ENCODE assay signal across 1 cellular context in genomic region chr16:10497132-10498088, GRCh38.
TF ChIP-seq lines count a peak whose summit lies in the region.

No MANE protein-coding gene starts in this region.

TF ChIP-seq in K562, 482 proteins besides CTCF, POLR2A, EP300 and RAD21 (continued from another document and continues in another):
- TF ChIP-seq ZNF609 (CRISPR knock-in tag; IDR thresholded peaks at IDR 0.05; ENCODE audit: borderline replicate concordance) (no peak; the same call in 1 of the 2 replicates), C11orf30 (IDR thresholded peaks at IDR 0.05; ENCODE audit: low read depth) (no peak), ZNF584 (CRISPR knock-in tag; IDR thresholded peaks at IDR 0.05; ENCODE audit: low read depth) (peak; percentile 87), PREB (CRISPR knock-in tag; IDR thresholded peaks at IDR 0.05) (no peak), ESRRA (IDR thresholded peaks at IDR 0.05; ENCODE audit: borderline replicate concordance, low read depth) (no peak), PKNOX1 (IDR thresholded peaks at IDR 0.05) (peak; percentile 31; the same call in 1 of the 2 replicates), MTA1 (IDR thresholded peaks at IDR 0.05; ENCODE audit: borderline replicate concordance) (peak; percentile 47; the same call in 1 of the 2 replicates), PTBP1 (IDR thresholded peaks at IDR 0.05; ENCODE audit: low read depth, low read length) (peak; percentile 71; the same call in 1 of the 2 replicates), ZNF316 (IDR thresholded peaks at IDR 0.05) (peak; percentile 70), DPF2 (IDR thresholded peaks at IDR 0.05) (peak; percentile 95), MXI1 (IDR thresholded peaks at IDR 0.05; ENCODE audit: low read depth, low read length) (peak; percentile 58; the same call in 1 of the 2 replicates), ZNF766 (CRISPR knock-in tag; conservative IDR thresholded peaks at IDR 0.05) (peak; percentile 67), LCOR (CRISPR knock-in tag; IDR thresholded peaks at IDR 0.05) (peak; percentile 72; the same call in 1 of the 2 replicates), RBM17 (IDR thresholded peaks at IDR 0.05; ENCODE audit: borderline replicate concordance, low read depth, low read length) (no peak), GABPB1 (CRISPR knock-in tag; IDR thresholded peaks at IDR 0.05) (peak; percentile 39; the same call in 1 of the 2 replicates), MAFG (tag; conservative IDR thresholded peaks at IDR 0.05) (peak; percentile 78), FOXK1 (CRISPR knock-in tag; IDR thresholded peaks at IDR 0.05; ENCODE audit: borderline replicate concordance) (no peak), ZNF232 (CRISPR knock-in tag; IDR thresholded peaks at IDR 0.05) (no peak), MNT (conservative IDR thresholded peaks at IDR 0.05) (peak; percentile 46 to 56; a peak in 3 of 4 replicates), ARNT (IDR thresholded peaks at IDR 0.05) (peak; percentile 86 to 94), ZNF274 (IDR thresholded peaks at IDR 0.05; ENCODE audit: borderline replicate concordance, low read depth, low read length) (peak; percentile 72; the same call in 1 of the 2 replicates), TAF9B (IDR thresholded peaks at IDR 0.05; ENCODE audit: partially characterized antibody) (peak; percentile 35), MYC (IDR thresholded peaks at IDR 0.05; ENCODE audit: low read depth, low read length) (peak; percentile 59; the same call in 1 of the 2 replicates), MYC (CRISPR knock-in tag; IDR thresholded peaks at IDR 0.05; ENCODE audit: borderline replicate concordance, low read depth) (no peak), PHTF2 (CRISPR knock-in tag; IDR thresholded peaks at IDR 0.05) (no peak), TEAD4 (IDR thresholded peaks at IDR 0.05; ENCODE audit: low read length) (peak; percentile 99), TEAD4 (CRISPR knock-in tag; IDR thresholded peaks at IDR 0.05; ENCODE audit: borderline replicate concordance) (no peak), ZKSCAN1 (IDR thresholded peaks at IDR 0.05; ENCODE audit: low read depth, low read length) (peak; percentile 63; the same call in 1 of the 2 replicates), MCM7 (IDR thresholded peaks at IDR 0.05) (no peak), RBM15 (IDR thresholded peaks at IDR 0.05; ENCODE audit: insufficient read depth, low read length) (no peak), ZNF354B (CRISPR knock-in tag; IDR thresholded peaks at IDR 0.05) (no peak), ZNF174 (CRISPR knock-in tag; IDR thresholded peaks at IDR 0.05) (no peak), NR4A1 (CRISPR knock-in tag; IDR thresholded peaks at IDR 0.05) (no peak), NR4A1 (tag; IDR thresholded peaks at IDR 0.05) (0 out of 2 replicates have a peak, but pooled peaks have one; percentile 30), MLLT1 (IDR thresholded peaks at IDR 0.05) (peak in 1 of 2 experiments; percentile 24; a peak in 1 of 4 replicates), MEF2A (IDR thresholded peaks at IDR 0.05; ENCODE audit: control insufficient read depth, low read depth, low read length) (peak; percentile 62; the same call in 1 of the 2 replicates), KDM4B (IDR thresholded peaks at IDR 0.05; ENCODE audit: borderline replicate concordance in 2 of 2, low read depth in 1 of 2) (no peak), ZBTB12 (CRISPR knock-in tag; IDR thresholded peaks at IDR 0.05) (no peak), KDM1A (IDR thresholded peaks at IDR 0.05) (peak; percentile 85 to 88), ZNF175 (CRISPR knock-in tag; IDR thresholded peaks at IDR 0.05; ENCODE audit: low read depth) (peak; percentile 66; the same call in 1 of the 2 replicates), ZBED1 (IDR thresholded peaks at IDR 0.05) (peak; percentile 68; the same call in 1 of the 2 replicates), MYNN (IDR thresholded peaks at IDR 0.05) (peak; percentile 53; the same call in 1 of the 2 replicates), MYNN (CRISPR knock-in tag; IDR thresholded peaks at IDR 0.05) (no peak), SMARCE1 (IDR thresholded peaks at IDR 0.05) (peak; percentile 80), ZSCAN29 (IDR thresholded peaks at IDR 0.05) (no peak), ELF4 (CRISPR knock-in tag; IDR thresholded peaks at IDR 0.05) (peak; percentile 72; the same call in 1 of the 2 replicates)
- TF ChIP-seq, protein P1, sequence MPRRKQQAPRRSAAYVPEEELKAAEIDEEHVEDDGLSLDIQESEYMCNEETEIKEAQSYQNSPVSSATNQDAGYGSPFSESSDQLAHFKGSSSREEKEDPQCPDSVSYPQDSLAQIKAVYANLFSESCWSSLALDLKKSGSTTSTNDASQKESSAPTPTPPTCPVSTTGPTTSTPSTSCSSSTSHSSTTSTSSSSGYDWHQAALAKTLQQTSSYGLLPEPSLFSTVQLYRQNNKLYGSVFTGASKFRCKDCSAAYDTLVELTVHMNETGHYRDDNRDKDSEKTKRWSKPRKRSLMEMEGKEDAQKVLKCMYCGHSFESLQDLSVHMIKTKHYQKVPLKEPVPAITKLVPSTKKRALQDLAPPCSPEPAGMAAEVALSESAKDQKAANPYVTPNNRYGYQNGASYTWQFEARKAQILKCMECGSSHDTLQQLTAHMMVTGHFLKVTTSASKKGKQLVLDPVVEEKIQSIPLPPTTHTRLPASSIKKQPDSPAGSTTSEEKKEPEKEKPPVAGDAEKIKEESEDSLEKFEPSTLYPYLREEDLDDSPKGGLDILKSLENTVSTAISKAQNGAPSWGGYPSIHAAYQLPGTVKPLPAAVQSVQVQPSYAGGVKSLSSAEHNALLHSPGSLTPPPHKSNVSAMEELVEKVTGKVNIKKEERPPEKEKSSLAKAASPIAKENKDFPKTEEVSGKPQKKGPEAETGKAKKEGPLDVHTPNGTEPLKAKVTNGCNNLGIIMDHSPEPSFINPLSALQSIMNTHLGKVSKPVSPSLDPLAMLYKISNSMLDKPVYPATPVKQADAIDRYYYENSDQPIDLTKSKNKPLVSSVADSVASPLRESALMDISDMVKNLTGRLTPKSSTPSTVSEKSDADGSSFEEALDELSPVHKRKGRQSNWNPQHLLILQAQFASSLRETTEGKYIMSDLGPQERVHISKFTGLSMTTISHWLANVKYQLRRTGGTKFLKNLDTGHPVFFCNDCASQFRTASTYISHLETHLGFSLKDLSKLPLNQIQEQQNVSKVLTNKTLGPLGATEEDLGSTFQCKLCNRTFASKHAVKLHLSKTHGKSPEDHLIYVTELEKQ (CRISPR knock-in tag; IDR thresholded peaks at IDR 0.05): no peak
- TF ChIP-seq, protein P2, sequence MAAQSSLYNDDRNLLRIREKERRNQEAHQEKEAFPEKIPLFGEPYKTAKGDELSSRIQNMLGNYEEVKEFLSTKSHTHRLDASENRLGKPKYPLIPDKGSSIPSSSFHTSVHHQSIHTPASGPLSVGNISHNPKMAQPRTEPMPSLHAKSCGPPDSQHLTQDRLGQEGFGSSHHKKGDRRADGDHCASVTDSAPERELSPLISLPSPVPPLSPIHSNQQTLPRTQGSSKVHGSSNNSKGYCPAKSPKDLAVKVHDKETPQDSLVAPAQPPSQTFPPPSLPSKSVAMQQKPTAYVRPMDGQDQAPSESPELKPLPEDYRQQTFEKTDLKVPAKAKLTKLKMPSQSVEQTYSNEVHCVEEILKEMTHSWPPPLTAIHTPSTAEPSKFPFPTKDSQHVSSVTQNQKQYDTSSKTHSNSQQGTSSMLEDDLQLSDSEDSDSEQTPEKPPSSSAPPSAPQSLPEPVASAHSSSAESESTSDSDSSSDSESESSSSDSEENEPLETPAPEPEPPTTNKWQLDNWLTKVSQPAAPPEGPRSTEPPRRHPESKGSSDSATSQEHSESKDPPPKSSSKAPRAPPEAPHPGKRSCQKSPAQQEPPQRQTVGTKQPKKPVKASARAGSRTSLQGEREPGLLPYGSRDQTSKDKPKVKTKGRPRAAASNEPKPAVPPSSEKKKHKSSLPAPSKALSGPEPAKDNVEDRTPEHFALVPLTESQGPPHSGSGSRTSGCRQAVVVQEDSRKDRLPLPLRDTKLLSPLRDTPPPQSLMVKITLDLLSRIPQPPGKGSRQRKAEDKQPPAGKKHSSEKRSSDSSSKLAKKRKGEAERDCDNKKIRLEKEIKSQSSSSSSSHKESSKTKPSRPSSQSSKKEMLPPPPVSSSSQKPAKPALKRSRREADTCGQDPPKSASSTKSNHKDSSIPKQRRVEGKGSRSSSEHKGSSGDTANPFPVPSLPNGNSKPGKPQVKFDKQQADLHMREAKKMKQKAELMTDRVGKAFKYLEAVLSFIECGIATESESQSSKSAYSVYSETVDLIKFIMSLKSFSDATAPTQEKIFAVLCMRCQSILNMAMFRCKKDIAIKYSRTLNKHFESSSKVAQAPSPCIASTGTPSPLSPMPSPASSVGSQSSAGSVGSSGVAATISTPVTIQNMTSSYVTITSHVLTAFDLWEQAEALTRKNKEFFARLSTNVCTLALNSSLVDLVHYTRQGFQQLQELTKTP (IDR thresholded peaks at IDR 0.05; ENCODE audit: low read depth in 1 of 2, partially characterized antibody in 2 of 2): peak in 1 of 2 experiments; percentile 70
